19 cellular contexts compared by ENCODE assay signal in the genomic region with DNA sequence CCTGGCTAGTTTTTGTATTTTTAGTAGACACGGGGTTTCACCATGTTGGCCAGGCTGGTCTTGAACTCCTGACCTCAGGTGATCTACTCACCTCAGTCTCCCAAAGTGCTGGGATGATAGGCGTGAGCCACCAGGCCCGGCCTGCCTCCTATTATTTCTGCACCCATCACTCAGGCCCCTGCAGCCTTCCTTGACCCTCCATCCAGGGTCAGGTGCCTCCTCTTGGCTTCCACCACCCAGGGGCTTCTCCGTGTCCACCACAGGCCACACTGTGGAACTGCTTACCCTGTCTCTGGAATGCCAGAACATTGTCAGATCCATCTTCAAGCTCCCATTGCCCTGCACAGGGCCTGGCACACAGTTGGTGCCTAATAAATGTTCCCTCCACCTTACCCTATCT.
"Had no signal": no experiment of that assay in that cellular context is flagged by ENCODE, and none has a peak within 500 bp of the region (broad histone marks: within the 10 kb centered on the region; RNA-seq: fewer than 3 reads in every experiment).

No MANE protein-coding gene starts in this region.

- H3K36me3 Mint-ChIP-seq: T-cell had no signal

- H3K4me1 Mint-ChIP-seq: activated B cell treated with CpG ODN at 0.5 μM for 24 hours; activated CD4-positive, alpha-beta T cell treated with anti-CD3 and anti-CD28 coated beads, Interleukin-2, amount 10 ng/mL, durations not matched to agents 7 days and 5 days had no signal

- H3K4me3 ChIP-seq: adrenal gland, gastrocnemius medialis, left lung, skin epidermis, upper lobe of left lung had no signal

- H3K36me3 ChIP-seq: adrenal gland, gastrocnemius medialis, left lung, upper lobe of left lung had no signal

- H3K4me1 ChIP-seq: adrenal gland, gastrocnemius medialis, left lung, upper lobe of left lung had no signal

- H3K9me3 Mint-ChIP-seq: activated B cell treated with CpG ODN at 0.5 μM for 24 hours; activated CD4-positive, alpha-beta T cell treated with anti-CD3 and anti-CD28 coated beads, Interleukin-2, amount 10 ng/mL, durations not matched to agents 7 days and 5 days; activated T-helper 2 cell treated with anti-CD3 and anti-CD28 coated beads, Interferon-gamma antibody, Interleukin-2, Interleukin-4, amounts not matched to agents 10 μg/mL and 5 μg/mL and 100 μg/mL, durations not matched to agents 14 hours and 24 hours and 36 hours; stimulated activated naive CD8-positive, alpha-beta T cell treated with anti-CD3 and anti-CD28 coated beads, Interleukin-15, Interleukin-2, amounts not matched to agents 100 ng/mL and 50 ng/mL, for 24 hours; T-cell had no signal

- H3K27ac Mint-ChIP-seq: activated B cell treated with CpG ODN at 0.5 μM for 24 hours; activated CD4-positive, alpha-beta T cell treated with anti-CD3 and anti-CD28 coated beads, Interleukin-2, amount 10 ng/mL, durations not matched to agents 7 days and 5 days; activated CD8-positive, alpha-beta T cell treated with anti-CD3 and anti-CD28 coated beads, Interleukin-2, amount 10 ng/mL, durations not matched to agents 7 days and 5 days; activated T-helper 2 cell treated with anti-CD3 and anti-CD28 coated beads, Interferon-gamma antibody, Interleukin-2, Interleukin-4, amounts not matched to agents 10 μg/mL and 5 μg/mL and 100 μg/mL, durations not matched to agents 14 hours and 24 hours and 36 hours; nephron; progenitor cell of endocrine pancreas; stimulated activated naive CD8-positive, alpha-beta T cell treated with anti-CD3 and anti-CD28 coated beads, Interleukin-15, Interleukin-2, amounts not matched to agents 100 ng/mL and 50 ng/mL, for 24 hours; T-cell had no signal

- H3K4me3 Mint-ChIP-seq: activated B cell treated with CpG ODN at 0.5 μM for 24 hours; activated CD4-positive, alpha-beta T cell treated with anti-CD3 and anti-CD28 coated beads, Interleukin-2, amount 10 ng/mL, durations not matched to agents 7 days and 5 days; activated CD8-positive, alpha-beta T cell treated with anti-CD3 and anti-CD28 coated beads, Interleukin-2, amount 10 ng/mL, durations not matched to agents 7 days and 5 days; nephron; stimulated activated naive CD8-positive, alpha-beta T cell treated with anti-CD3 and anti-CD28 coated beads, Interleukin-15, Interleukin-2, amounts not matched to agents 100 ng/mL and 50 ng/mL, for 24 hours; T-cell had no signal

- DNase-seq: activated B cell treated with CpG ODN at 0.5 μM for 24 hours; activated CD4-positive, alpha-beta T cell treated with anti-CD3 and anti-CD28 coated beads, Interleukin-2, amount 10 ng/mL, durations not matched to agents 7 days and 5 days; activated CD8-positive, alpha-beta T cell treated with anti-CD3 and anti-CD28 coated beads, Interleukin-2, amount 10 ng/mL, durations not matched to agents 7 days and 5 days; activated naive CD4-positive, alpha-beta T cell treated with anti-CD3 and anti-CD28 coated beads, Interleukin-2, amount 50 U/mL, for 16 hours; effector CD4-positive, alpha-beta T cell; gastrocnemius medialis; kidney; midbrain; stimulated activated CD4-positive, alpha-beta T cell treated with anti-CD3 and anti-CD28 coated beads, Interleukin-15, amount 100 ng/mL, for 24 hours; stimulated activated CD4-positive, alpha-beta T cell treated with anti-CD3 and anti-CD28 coated beads, Interleukin-2, amount 100 ng/mL, for 48 hours; T-cell had no signal

- H3K9me3 ChIP-seq: adrenal gland, gastrocnemius medialis, upper lobe of left lung had no signal

- H3K27me3 Mint-ChIP-seq: activated CD4-positive, alpha-beta T cell treated with anti-CD3 and anti-CD28 coated beads, Interleukin-2, amount 10 ng/mL, durations not matched to agents 7 days and 5 days had no signal

- ATAC-seq: activated CD8-positive, alpha-beta T cell treated with anti-CD3 and anti-CD28 coated beads, Interleukin-2, amount 10 ng/mL, durations not matched to agents 7 days and 5 days; gastrocnemius medialis; T-cell had no signal

- H3K27ac ChIP-seq: adrenal gland, gastrocnemius medialis, left lung, skin epidermis, upper lobe of left lung had no signal

- H3K27me3 ChIP-seq: adrenal gland, upper lobe of left lung had no signal
